ENCODE assay signal across 1 cellular context in the genomic region with DNA sequence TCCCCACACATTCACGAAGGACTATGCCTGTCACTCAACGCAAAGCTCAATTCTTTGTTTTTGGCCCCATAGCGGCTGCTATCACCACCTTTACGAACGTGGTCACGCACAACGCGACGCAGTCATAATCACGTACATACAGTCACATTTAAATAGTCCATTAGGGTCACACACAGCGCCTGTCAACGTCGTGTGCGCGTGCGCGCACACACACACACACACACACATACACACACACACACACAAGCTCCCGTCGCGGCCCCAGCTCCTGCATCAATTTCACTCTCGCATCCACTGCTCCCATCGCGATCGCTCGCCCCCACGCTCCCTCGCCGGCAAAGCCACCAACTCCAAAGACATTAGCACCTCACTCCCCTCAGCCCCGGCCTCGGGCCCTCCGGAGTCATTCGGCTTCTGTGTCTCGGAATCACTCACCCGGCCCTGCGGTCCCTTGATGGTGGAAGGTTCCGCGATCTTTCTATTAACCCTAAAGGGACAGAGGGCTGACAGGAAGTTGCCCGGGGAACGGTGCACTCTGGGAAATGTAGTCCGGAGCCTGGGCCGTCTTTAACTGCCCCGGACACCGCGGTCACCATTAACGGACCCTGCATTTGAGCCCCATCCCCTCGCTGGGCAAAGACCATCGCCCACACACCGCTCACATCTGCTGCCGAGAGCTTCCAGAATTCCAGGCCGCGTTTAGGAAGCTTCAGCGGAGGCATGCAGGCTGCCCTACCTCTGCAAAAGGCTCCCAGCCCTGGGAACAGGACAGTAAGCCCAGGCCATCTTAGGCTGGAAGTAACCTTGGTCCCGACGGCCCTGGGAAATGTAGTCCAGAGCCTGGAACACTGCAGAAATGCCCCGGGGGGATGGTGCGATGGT.
TF ChIP-seq lines count a peak whose summit lies in the region.

A gene (minus strand): TSS at position 486 of the 882 bp plus-strand sequence. CDS start 12,768 bp downstream, outside the sequence.

TF ChIP-seq in HepG2, 621 proteins besides CTCF, POLR2A, EP300 and RAD21 (continued from another document and continues in another):
- TF ChIP-seq, protein P1, sequence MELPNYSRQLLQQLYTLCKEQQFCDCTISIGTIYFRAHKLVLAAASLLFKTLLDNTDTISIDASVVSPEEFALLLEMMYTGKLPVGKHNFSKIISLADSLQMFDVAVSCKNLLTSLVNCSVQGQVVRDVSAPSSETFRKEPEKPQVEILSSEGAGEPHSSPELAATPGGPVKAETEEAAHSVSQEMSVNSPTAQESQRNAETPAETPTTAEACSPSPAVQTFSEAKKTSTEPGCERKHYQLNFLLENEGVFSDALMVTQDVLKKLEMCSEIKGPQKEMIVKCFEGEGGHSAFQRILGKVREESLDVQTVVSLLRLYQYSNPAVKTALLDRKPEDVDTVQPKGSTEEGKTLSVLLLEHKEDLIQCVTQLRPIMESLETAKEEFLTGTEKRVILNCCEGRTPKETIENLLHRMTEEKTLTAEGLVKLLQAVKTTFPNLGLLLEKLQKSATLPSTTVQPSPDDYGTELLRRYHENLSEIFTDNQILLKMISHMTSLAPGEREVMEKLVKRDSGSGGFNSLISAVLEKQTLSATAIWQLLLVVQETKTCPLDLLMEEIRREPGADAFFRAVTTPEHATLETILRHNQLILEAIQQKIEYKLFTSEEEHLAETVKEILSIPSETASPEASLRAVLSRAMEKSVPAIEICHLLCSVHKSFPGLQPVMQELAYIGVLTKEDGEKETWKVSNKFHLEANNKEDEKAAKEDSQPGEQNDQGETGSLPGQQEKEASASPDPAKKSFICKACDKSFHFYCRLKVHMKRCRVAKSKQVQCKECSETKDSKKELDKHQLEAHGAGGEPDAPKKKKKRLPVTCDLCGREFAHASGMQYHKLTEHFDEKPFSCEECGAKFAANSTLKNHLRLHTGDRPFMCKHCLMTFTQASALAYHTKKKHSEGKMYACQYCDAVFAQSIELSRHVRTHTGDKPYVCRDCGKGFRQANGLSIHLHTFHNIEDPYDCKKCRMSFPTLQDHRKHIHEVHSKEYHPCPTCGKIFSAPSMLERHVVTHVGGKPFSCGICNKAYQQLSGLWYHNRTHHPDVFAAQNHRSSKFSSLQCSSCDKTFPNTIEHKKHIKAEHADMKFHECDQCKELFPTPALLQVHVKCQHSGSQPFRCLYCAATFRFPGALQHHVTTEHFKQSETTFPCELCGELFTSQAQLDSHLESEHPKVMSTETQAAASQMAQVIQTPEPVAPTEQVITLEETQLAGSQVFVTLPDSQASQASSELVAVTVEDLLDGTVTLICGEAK (IDR thresholded peaks at IDR 0.05) = no peak; the same call in 1 of the 2 replicates
- TF ChIP-seq, protein P1 (CRISPR knock-in tag; IDR thresholded peaks at IDR 0.05) = peak; percentile 81
- TF ChIP-seq, protein P2, sequence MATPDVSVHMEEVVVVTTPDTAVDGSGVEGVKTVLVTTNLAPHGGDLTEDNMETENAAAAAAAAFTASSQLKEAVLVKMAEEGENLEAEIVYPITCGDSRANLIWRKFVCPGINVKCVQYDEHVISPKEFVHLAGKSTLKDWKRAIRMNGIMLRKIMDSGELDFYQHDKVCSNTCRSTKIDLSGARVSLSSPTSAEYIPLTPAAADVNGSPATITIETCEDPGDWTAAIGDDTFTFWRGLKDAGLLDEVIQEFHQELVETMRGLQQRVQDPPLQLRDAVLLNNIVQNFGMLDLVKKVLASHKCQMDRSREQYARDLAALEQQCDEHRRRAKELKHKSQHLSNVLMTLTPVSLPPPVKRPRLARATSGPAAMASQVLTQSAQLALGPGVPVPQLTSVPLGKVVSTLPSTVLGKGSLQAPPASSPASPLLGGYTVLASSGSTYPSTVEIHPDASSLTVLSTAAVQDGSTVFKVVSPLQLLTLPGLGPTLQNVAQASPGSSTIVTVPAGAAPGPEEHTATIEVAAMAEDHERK (CRISPR knock-in tag; IDR thresholded peaks at IDR 0.05; ENCODE audit: low read depth) = peak; percentile 61; the same call in 1 of the 2 replicates
- TF ChIP-seq, protein P3, sequence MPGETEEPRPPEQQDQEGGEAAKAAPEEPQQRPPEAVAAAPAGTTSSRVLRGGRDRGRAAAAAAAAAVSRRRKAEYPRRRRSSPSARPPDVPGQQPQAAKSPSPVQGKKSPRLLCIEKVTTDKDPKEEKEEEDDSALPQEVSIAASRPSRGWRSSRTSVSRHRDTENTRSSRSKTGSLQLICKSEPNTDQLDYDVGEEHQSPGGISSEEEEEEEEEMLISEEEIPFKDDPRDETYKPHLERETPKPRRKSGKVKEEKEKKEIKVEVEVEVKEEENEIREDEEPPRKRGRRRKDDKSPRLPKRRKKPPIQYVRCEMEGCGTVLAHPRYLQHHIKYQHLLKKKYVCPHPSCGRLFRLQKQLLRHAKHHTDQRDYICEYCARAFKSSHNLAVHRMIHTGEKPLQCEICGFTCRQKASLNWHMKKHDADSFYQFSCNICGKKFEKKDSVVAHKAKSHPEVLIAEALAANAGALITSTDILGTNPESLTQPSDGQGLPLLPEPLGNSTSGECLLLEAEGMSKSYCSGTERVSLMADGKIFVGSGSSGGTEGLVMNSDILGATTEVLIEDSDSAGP (CRISPR knock-in tag; IDR thresholded peaks at IDR 0.05; ENCODE audit: borderline replicate concordance) = peak; percentile 86
- no peak for TF ChIP-seq HHEX (CRISPR knock-in tag; IDR thresholded peaks at IDR 0.05)
- no peak for TF ChIP-seq RARA (CRISPR knock-in tag; IDR thresholded peaks at IDR 0.05)
- TF ChIP-seq, protein P4, sequence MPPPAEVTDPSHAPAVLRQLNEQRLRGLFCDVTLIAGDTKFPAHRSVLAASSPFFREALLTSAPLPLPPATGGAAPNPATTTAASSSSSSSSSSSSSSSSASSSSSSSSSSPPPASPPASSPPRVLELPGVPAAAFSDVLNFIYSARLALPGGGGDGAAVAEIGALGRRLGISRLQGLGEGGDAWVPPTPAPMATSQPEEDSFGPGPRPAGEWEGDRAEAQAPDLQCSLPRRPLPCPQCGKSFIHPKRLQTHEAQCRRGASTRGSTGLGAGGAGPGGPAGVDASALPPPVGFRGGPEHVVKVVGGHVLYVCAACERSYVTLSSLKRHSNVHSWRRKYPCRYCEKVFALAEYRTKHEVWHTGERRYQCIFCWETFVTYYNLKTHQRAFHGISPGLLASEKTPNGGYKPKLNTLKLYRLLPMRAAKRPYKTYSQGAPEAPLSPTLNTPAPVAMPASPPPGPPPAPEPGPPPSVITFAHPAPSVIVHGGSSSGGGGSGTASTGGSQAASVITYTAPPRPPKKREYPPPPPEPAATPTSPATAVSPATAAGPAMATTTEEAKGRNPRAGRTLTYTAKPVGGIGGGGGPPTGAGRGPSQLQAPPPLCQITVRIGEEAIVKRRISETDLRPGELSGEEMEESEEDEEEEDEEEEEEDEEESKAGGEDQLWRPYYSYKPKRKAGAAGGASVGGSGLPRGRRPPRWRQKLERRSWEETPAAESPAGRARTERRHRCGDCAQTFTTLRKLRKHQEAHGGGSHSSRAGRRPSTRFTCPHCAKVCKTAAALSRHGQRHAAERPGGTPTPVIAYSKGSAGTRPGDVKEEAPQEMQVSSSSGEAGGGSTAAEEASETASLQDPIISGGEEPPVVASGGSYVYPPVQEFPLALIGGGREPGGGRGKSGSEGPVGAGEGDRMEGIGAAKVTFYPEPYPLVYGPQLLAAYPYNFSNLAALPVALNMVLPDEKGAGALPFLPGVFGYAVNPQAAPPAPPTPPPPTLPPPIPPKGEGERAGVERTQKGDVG (CRISPR knock-in tag; IDR thresholded peaks at IDR 0.05; ENCODE audit: borderline replicate concordance) = 0 out of 2 replicates have a peak, but pooled peaks have one; percentile 27
- TF ChIP-seq HMG20A (CRISPR knock-in tag; IDR thresholded peaks at IDR 0.05; ENCODE audit: borderline replicate concordance) = no peak
- TF ChIP-seq, protein P5, sequence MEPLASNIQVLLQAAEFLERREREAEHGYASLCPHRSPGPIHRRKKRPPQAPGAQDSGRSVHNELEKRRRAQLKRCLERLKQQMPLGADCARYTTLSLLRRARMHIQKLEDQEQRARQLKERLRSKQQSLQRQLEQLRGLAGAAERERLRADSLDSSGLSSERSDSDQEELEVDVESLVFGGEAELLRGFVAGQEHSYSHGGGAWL (CRISPR knock-in tag; IDR thresholded peaks at IDR 0.05) = no peak; the same call in 1 of the 2 replicates
- TF ChIP-seq ZFX (CRISPR knock-in tag; IDR thresholded peaks at IDR 0.05; ENCODE audit: low read depth) = peak; percentile 94
- TF ChIP-seq POLR2AphosphoS5 (IDR thresholded peaks at IDR 0.05; ENCODE audit: low read depth, low read length) = peak; percentile 75
- TF ChIP-seq ZNF124 (CRISPR knock-in tag; IDR thresholded peaks at IDR 0.05) = no peak; the same call in 1 of the 2 replicates
- TF ChIP-seq, protein P6, sequence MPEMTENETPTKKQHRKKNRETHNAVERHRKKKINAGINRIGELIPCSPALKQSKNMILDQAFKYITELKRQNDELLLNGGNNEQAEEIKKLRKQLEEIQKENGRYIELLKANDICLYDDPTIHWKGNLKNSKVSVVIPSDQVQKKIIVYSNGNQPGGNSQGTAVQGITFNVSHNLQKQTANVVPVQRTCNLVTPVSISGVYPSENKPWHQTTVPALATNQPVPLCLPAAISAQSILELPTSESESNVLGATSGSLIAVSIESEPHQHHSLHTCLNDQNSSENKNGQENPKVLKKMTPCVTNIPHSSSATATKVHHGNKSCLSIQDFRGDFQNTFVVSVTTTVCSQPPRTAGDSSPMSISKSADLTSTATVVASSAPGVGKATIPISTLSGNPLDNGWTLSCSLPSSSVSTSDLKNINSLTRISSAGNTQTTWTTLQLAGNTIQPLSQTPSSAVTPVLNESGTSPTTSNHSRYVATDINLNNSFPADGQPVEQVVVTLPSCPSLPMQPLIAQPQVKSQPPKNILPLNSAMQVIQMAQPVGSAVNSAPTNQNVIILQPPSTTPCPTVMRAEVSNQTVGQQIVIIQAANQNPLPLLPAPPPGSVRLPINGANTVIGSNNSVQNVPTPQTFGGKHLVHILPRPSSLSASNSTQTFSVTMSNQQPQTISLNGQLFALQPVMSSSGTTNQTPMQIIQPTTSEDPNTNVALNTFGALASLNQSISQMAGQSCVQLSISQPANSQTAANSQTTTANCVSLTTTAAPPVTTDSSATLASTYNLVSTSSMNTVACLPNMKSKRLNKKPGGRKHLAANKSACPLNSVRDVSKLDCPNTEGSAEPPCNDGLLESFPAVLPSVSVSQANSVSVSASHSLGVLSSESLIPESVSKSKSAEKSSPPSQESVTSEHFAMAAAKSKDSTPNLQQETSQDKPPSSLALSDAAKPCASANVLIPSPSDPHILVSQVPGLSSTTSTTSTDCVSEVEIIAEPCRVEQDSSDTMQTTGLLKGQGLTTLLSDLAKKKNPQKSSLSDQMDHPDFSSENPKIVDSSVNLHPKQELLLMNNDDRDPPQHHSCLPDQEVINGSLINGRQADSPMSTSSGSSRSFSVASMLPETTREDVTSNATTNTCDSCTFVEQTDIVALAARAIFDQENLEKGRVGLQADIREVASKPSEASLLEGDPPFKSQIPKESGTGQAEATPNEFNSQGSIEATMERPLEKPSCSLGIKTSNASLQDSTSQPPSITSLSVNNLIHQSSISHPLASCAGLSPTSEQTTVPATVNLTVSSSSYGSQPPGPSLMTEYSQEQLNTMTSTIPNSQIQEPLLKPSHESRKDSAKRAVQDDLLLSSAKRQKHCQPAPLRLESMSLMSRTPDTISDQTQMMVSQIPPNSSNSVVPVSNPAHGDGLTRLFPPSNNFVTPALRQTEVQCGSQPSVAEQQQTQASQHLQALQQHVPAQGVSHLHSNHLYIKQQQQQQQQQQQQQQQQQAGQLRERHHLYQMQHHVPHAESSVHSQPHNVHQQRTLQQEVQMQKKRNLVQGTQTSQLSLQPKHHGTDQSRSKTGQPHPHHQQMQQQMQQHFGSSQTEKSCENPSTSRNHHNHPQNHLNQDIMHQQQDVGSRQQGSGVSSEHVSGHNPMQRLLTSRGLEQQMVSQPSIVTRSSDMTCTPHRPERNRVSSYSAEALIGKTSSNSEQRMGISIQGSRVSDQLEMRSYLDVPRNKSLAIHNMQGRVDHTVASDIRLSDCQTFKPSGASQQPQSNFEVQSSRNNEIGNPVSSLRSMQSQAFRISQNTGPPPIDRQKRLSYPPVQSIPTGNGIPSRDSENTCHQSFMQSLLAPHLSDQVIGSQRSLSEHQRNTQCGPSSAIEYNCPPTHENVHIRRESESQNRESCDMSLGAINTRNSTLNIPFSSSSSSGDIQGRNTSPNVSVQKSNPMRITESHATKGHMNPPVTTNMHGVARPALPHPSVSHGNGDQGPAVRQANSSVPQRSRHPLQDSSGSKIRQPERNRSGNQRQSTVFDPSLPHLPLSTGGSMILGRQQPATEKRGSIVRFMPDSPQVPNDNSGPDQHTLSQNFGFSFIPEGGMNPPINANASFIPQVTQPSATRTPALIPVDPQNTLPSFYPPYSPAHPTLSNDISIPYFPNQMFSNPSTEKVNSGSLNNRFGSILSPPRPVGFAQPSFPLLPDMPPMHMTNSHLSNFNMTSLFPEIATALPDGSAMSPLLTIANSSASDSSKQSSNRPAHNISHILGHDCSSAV (CRISPR knock-in tag; IDR thresholded peaks at IDR 0.05; ENCODE audit: borderline replicate concordance) = 0 out of 2 replicates have a peak, but pooled peaks have one; percentile 11
- TF ChIP-seq TCF7L2 (IDR thresholded peaks at IDR 0.05; ENCODE audit: low read depth, low read length) = no peak
- peak; percentile 91; the same call in 1 of the 2 replicates for TF ChIP-seq ZNF350 (CRISPR knock-in tag; IDR thresholded peaks at IDR 0.05; ENCODE audit: borderline replicate concordance, low read depth)
- TF ChIP-seq KDM4B (CRISPR knock-in tag; IDR thresholded peaks at IDR 0.05) = no peak
- TF ChIP-seq, protein P7, sequence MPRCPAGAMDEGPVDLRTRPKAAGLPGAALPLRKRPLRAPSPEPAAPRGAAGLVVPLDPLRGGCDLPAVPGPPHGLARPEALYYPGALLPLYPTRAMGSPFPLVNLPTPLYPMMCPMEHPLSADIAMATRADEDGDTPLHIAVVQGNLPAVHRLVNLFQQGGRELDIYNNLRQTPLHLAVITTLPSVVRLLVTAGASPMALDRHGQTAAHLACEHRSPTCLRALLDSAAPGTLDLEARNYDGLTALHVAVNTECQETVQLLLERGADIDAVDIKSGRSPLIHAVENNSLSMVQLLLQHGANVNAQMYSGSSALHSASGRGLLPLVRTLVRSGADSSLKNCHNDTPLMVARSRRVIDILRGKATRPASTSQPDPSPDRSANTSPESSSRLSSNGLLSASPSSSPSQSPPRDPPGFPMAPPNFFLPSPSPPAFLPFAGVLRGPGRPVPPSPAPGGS (CRISPR knock-in tag; IDR thresholded peaks at IDR 0.05) = no peak; the same call in 1 of the 2 replicates
- TF ChIP-seq ZNF225 (CRISPR knock-in tag; IDR thresholded peaks at IDR 0.05) = no peak
